1 cellular context compared by ENCODE assay signal in genomic region chr12:132557969-132558856, GRCh38.
TF ChIP-seq lines count a peak whose summit lies in the region.

No MANE protein-coding gene starts in this region.

TF ChIP-seq in HepG2, 621 proteins besides CTCF, POLR2A, EP300 and RAD21 (continued from another document):
- TF ChIP-seq, protein P1, sequence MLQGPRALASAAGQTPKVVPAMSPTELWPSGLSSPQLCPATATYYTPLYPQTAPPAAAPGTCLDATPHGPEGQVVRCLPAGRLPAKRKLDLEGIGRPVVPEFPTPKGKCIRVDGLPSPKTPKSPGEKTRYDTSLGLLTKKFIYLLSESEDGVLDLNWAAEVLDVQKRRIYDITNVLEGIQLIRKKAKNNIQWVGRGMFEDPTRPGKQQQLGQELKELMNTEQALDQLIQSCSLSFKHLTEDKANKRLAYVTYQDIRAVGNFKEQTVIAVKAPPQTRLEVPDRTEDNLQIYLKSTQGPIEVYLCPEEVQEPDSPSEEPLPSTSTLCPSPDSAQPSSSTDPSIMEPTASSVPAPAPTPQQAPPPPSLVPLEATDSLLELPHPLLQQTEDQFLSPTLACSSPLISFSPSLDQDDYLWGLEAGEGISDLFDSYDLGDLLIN (CRISPR knock-in tag; IDR thresholded peaks at IDR 0.05; ENCODE audit: borderline replicate concordance): no peak
- TF ChIP-seq, protein P2, sequence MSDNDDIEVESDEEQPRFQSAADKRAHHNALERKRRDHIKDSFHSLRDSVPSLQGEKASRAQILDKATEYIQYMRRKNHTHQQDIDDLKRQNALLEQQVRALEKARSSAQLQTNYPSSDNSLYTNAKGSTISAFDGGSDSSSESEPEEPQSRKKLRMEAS (IDR thresholded peaks at IDR 0.05): peak; percentile 61; the same call in 1 of the 2 replicates
- TF ChIP-seq SPEN (CRISPR knock-in tag; IDR thresholded peaks at IDR 0.05; ENCODE audit: low read depth) (no peak), ZNF619 (CRISPR knock-in tag; IDR thresholded peaks at IDR 0.05) (no peak), ZNF605 (CRISPR knock-in tag; IDR thresholded peaks at IDR 0.05) (no peak), LCORL (IDR thresholded peaks at IDR 0.05) (no peak), LCORL (CRISPR knock-in tag; IDR thresholded peaks at IDR 0.05) (no peak), ZNF839 (CRISPR knock-in tag; IDR thresholded peaks at IDR 0.05; ENCODE audit: borderline replicate concordance) (no peak), ZNF761 (CRISPR knock-in tag; conservative IDR thresholded peaks at IDR 0.05) (no peak), SOX6 (IDR thresholded peaks at IDR 0.05) (no peak), SOX6 (CRISPR knock-in tag; IDR thresholded peaks at IDR 0.05) (peak; percentile 25; the same call in 1 of the 2 replicates), ZNF367 (CRISPR knock-in tag; IDR thresholded peaks at IDR 0.05; ENCODE audit: borderline replicate concordance) (no peak), KLF16 (CRISPR knock-in tag; IDR thresholded peaks at IDR 0.05) (no peak), TSC22D2 (CRISPR knock-in tag; IDR thresholded peaks at IDR 0.05; ENCODE audit: borderline replicate concordance) (no peak)
- TF ChIP-seq, protein P3, sequence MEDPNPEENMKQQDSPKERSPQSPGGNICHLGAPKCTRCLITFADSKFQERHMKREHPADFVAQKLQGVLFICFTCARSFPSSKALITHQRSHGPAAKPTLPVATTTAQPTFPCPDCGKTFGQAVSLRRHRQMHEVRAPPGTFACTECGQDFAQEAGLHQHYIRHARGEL (CRISPR knock-in tag; IDR thresholded peaks at IDR 0.05): no peak
- TF ChIP-seq, protein P4, sequence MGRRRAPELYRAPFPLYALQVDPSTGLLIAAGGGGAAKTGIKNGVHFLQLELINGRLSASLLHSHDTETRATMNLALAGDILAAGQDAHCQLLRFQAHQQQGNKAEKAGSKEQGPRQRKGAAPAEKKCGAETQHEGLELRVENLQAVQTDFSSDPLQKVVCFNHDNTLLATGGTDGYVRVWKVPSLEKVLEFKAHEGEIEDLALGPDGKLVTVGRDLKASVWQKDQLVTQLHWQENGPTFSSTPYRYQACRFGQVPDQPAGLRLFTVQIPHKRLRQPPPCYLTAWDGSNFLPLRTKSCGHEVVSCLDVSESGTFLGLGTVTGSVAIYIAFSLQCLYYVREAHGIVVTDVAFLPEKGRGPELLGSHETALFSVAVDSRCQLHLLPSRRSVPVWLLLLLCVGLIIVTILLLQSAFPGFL (CRISPR knock-in tag; IDR thresholded peaks at IDR 0.05): no peak
